2 cellular contexts compared by ENCODE assay signal in genomic region chr1:158024737-158025136, GRCh38.
TF ChIP-seq lines count a peak whose summit lies in the region.

No MANE protein-coding gene starts in this region.

TF ChIP-seq in SK-N-SH, 30 proteins besides CTCF, POLR2A, EP300 and RAD21:
- TF ChIP-seq REST (IDR thresholded peaks at IDR 0.05; ENCODE audit: low read depth, low read length) (no peak), ELF1 (IDR thresholded peaks at IDR 0.05) (no peak), FOXJ3 (CRISPR knock-in tag; IDR thresholded peaks at IDR 0.05) (no peak), POLR2AphosphoS5 (IDR thresholded peaks at IDR 0.05; ENCODE audit: low read depth, low read length) (no peak), FOXM1 (IDR thresholded peaks at IDR 0.05; ENCODE audit: low read depth) (no peak), CHD2 (IDR thresholded peaks at IDR 0.05; ENCODE audit: low read length, partially characterized antibody) (no peak), GATA2 (CRISPR knock-in tag; IDR thresholded peaks at IDR 0.05) (no peak)
TF ChIP-seq in SK-N-SH: peak in this region for 0.

TF ChIP-seq in SK-N-SH treated with all-trans-retinoic acid at 6 μM for 48 hours, 23 proteins besides CTCF, POLR2A, EP300 and RAD21 (continued from another document):
- TF ChIP-seq CREB5 (CRISPR knock-in tag; IDR thresholded peaks at IDR 0.05; ENCODE audit: low read depth), result no peak
- TF ChIP-seq ZNF8 (CRISPR knock-in tag; IDR thresholded peaks at IDR 0.05), result no peak
- TF ChIP-seq ESRRG (CRISPR knock-in tag; IDR thresholded peaks at IDR 0.05), result no peak
- no peak for TF ChIP-seq ZFP3 (CRISPR knock-in tag; IDR thresholded peaks at IDR 0.05)
- no peak for TF ChIP-seq RARB (CRISPR knock-in tag; IDR thresholded peaks at IDR 0.05)
- TF ChIP-seq TOX (CRISPR knock-in tag; IDR thresholded peaks at IDR 0.05; ENCODE audit: borderline replicate concordance), result no peak
- no peak for TF ChIP-seq PATZ1 (CRISPR knock-in tag; IDR thresholded peaks at IDR 0.05; ENCODE audit: borderline replicate concordance)
- no peak for TF ChIP-seq TCF4 (CRISPR knock-in tag; IDR thresholded peaks at IDR 0.05; ENCODE audit: borderline replicate concordance)
- TF ChIP-seq ISL1 (CRISPR knock-in tag; IDR thresholded peaks at IDR 0.05), result no peak
